In genomic region chr10:3806603-3807002, GRCh38 we compare ENCODE assay signal across 9 cellular contexts.
DNase-seq lines count a peak whose midpoint lies in the region; ATAC-seq and FAIRE-seq lines count a peak whose summit lies in the region.
"Had no signal": no experiment of that assay in that cellular context is flagged by ENCODE, and none has a peak within 500 bp of the region (broad histone marks: within the 10 kb centered on the region; RNA-seq: fewer than 3 reads in every experiment).

No MANE protein-coding gene starts in this region.

- peak; percentile 22 for DNase-seq in NCI-H510A treated with DMSO at 0.1 percent for 48 hours (lab: John Stamatoyannopoulos, UW)
- no peak for DNase-seq in NCI-H510A (lab: John Stamatoyannopoulos, UW)
- DNase-seq in RCC 7860 (ENCODE audit: low spot score): peak; percentile 96
- peak; percentile 54 for DNase-seq in fibroblast of gingiva (ENCODE audit: low read depth)
- DNase-seq in stimulated activated naive B cell treated with anti-CD40 and anti-IgM and Interleukin-4, amounts not matched to agents 10 μg/mL and 1 μg/mL and 100 μg/mL, for 72 hours: no peak
- no peak for DNase-seq in central memory CD4-positive, alpha-beta T cell
- no peak for DNase-seq in activated CD8-positive, alpha-beta memory T cell treated with anti-CD3 and anti-CD28 coated beads for 24 hours

- H3K4me3 Mint-ChIP-seq in stimulated activated naive B cell treated with anti-CD40 and anti-IgM and Interleukin-4, amounts not matched to agents 10 μg/mL and 1 μg/mL and 100 μg/mL, for 72 hours: no peak overlapping the region

- H3K4me1 Mint-ChIP-seq in stimulated activated naive B cell treated with anti-CD40 and anti-IgM and Interleukin-4, amounts not matched to agents 10 μg/mL and 1 μg/mL and 100 μg/mL, for 72 hours: peaks cover 56 to 78% of the 10 kb centered on the region in 2 donors

- no peaks in the 10 kb centered on the region for H3K9me3 Mint-ChIP-seq in stimulated activated naive B cell treated with anti-CD40 and anti-IgM and Interleukin-4, amounts not matched to agents 10 μg/mL and 1 μg/mL and 100 μg/mL, for 72 hours

- no peaks in the 10 kb centered on the region for H3K36me3 Mint-ChIP-seq in stimulated activated naive B cell treated with anti-CD40 and anti-IgM and Interleukin-4, amounts not matched to agents 10 μg/mL and 1 μg/mL and 100 μg/mL, for 72 hours

- FAIRE-seq in RCC 7860 (lab: Jason Lieb, UNC): peak; percentile 51
- FAIRE-seq: frontal cortex had no signal

- no peaks in the 10 kb centered on the region for H3K27me3 Mint-ChIP-seq in stimulated activated naive B cell treated with anti-CD40 and anti-IgM and Interleukin-4, amounts not matched to agents 10 μg/mL and 1 μg/mL and 100 μg/mL, for 72 hours

- H3K27ac Mint-ChIP-seq in stimulated activated naive B cell treated with anti-CD40 and anti-IgM and Interleukin-4, amounts not matched to agents 10 μg/mL and 1 μg/mL and 100 μg/mL, for 72 hours: peak overlapping the region; percentile 57

- no peak for ATAC-seq in stimulated activated naive B cell treated with anti-CD40 and anti-IgM and Interleukin-4, amounts not matched to agents 10 μg/mL and 1 μg/mL and 100 μg/mL, for 72 hours (replicated peaks)
- no peak for ATAC-seq in GM21360 (IDR thresholded peaks at IDR 0.05; ENCODE audit: unreplicated experiment)

Comparison
In these comparisons a context has a peak if more than half of its experiments do, and no peak if none do; other contexts are left out.
1. DNase-seq: peak in NCI-H510A treated with DMSO at 0.1 percent for 48 hours (single experiment), RCC 7860 (single experiment) and fibroblast of gingiva (single experiment); none in NCI-H510A (single experiment), stimulated activated naive B cell treated with anti-CD40 and anti-IgM and Interleukin-4, amounts not matched to agents 10 μg/mL and 1 μg/mL and 100 μg/mL, for 72 hours (single experiment), central memory CD4-positive, alpha-beta T cell (single experiment) and activated CD8-positive, alpha-beta memory T cell treated with anti-CD3 and anti-CD28 coated beads for 24 hours (single experiment).